1 cellular context compared by ENCODE assay signal in genomic region chr10:101830322-101831168, GRCh38.
TF ChIP-seq lines count a peak whose summit lies in the region.

No MANE protein-coding gene starts in this region.

TF ChIP-seq in K562, 482 proteins besides CTCF, POLR2A, EP300 and RAD21 (continued from another document):
- peak; percentile 48; the same call in 1 of the 2 replicates for TF ChIP-seq CREB3L1 (IDR thresholded peaks at IDR 0.05; ENCODE audit: borderline replicate concordance, low read depth)
- peak; percentile 89 to 92 for TF ChIP-seq NRF1 (conservative IDR thresholded peaks at IDR 0.05 in 1 of 2, IDR thresholded peaks at IDR 0.05 in 1 of 2)
- TF ChIP-seq ATF7 (IDR thresholded peaks at IDR 0.05) = peak; percentile 81
- peak; percentile 69 for TF ChIP-seq LEF1 (IDR thresholded peaks at IDR 0.05)
- TF ChIP-seq TOE1 (IDR thresholded peaks at IDR 0.05; ENCODE audit: borderline replicate concordance) = peak; percentile 90
- TF ChIP-seq TOE1 (CRISPR knock-in tag; IDR thresholded peaks at IDR 0.05; ENCODE audit: borderline replicate concordance, low read depth) = peak; percentile 78; the same call in 1 of the 2 replicates
- peak; percentile 82; the same call in 1 of the 2 replicates for TF ChIP-seq LARP7 (IDR thresholded peaks at IDR 0.05)
- TF ChIP-seq STAG1 (CRISPR knock-in tag; IDR thresholded peaks at IDR 0.05; ENCODE audit: borderline replicate concordance) = no peak
- no peak for TF ChIP-seq SIRT6 (IDR thresholded peaks at IDR 0.05; ENCODE audit: low read depth, low read length)
- peak; percentile 67 for TF ChIP-seq NR2C2 (CRISPR knock-in tag; IDR thresholded peaks at IDR 0.05)
- TF ChIP-seq NR2C2 (tag; IDR thresholded peaks at IDR 0.05) = peak; percentile 22; the same call in 1 of the 2 replicates
- TF ChIP-seq FOXM1 (IDR thresholded peaks at IDR 0.05; ENCODE audit: low read depth) = no peak
- 0 out of 2 replicates have a peak, but pooled peaks have one; percentile 68 for TF ChIP-seq FOXM1 (CRISPR knock-in tag; IDR thresholded peaks at IDR 0.05; ENCODE audit: low read depth)
- peak; percentile 19 to 65; a peak in 3 of 4 replicates for TF ChIP-seq TRIM24 (IDR thresholded peaks at IDR 0.05)
- TF ChIP-seq MAX (CRISPR knock-in tag; IDR thresholded peaks at IDR 0.05) = peak; percentile 96
- TF ChIP-seq ELF4 (CRISPR knock-in tag; IDR thresholded peaks at IDR 0.05) = peak; percentile 35; the same call in 1 of the 2 replicates
- TF ChIP-seq ZEB2 (IDR thresholded peaks at IDR 0.05) = peak; percentile 39; the same call in 1 of the 2 replicates
- TF ChIP-seq IRF9 (tag; IDR thresholded peaks at IDR 0.05) = no peak
- TF ChIP-seq NCOA1 (IDR thresholded peaks at IDR 0.05; ENCODE audit: low read depth) = peak; percentile 55; the same call in 1 of the 2 replicates
- TF ChIP-seq TEAD1 (CRISPR knock-in tag; IDR thresholded peaks at IDR 0.05) = peak in 1 of 2 experiments; percentile 65; a peak in 1 of 4 replicates
- peak; percentile 87; the same call in 1 of the 2 replicates for TF ChIP-seq BHLHE40 (IDR thresholded peaks at IDR 0.05; ENCODE audit: low read length)
- peak; percentile 76 for TF ChIP-seq MAFG (tag; conservative IDR thresholded peaks at IDR 0.05)
- no peak for TF ChIP-seq ZNF224 (CRISPR knock-in tag; IDR thresholded peaks at IDR 0.05)
- 0 out of 2 replicates have a peak, but pooled peaks have one; percentile 31 for TF ChIP-seq MTA2 (IDR thresholded peaks at IDR 0.05; ENCODE audit: low read depth)
- TF ChIP-seq ZNF766 (CRISPR knock-in tag; conservative IDR thresholded peaks at IDR 0.05) = peak; percentile 86
- TF ChIP-seq FOSL1 (tag; conservative IDR thresholded peaks at IDR 0.05) = 0 out of 2 replicates have a peak, but pooled peaks have one; percentile 38
- TF ChIP-seq ETS1 (conservative IDR thresholded peaks at IDR 0.05; ENCODE audit: control insufficient read depth, low read depth, low read length) = peak; percentile 28; the same call in 1 of the 2 replicates
- no peak for TF ChIP-seq STAT5A (IDR thresholded peaks at IDR 0.05; ENCODE audit: borderline replicate concordance, low read length)
- TF ChIP-seq ZBTB9 (CRISPR knock-in tag; IDR thresholded peaks at IDR 0.05) = peak; percentile 70; the same call in 1 of the 2 replicates
- TF ChIP-seq MYC (IDR thresholded peaks at IDR 0.05; ENCODE audit: low read depth, low read length) = no peak; the same call in 1 of the 2 replicates
- peak; percentile 62; the same call in 1 of the 2 replicates for TF ChIP-seq MYC (CRISPR knock-in tag; IDR thresholded peaks at IDR 0.05; ENCODE audit: borderline replicate concordance, low read depth)
- no peak for TF ChIP-seq ZBTB12 (CRISPR knock-in tag; IDR thresholded peaks at IDR 0.05)
- 0 out of 2 replicates have a peak, but pooled peaks have one; percentile 33 for TF ChIP-seq ATF1 (CRISPR knock-in tag; IDR thresholded peaks at IDR 0.05)
- TF ChIP-seq ATF1 (tag; IDR thresholded peaks at IDR 0.05) = peak; percentile 93
- peak; percentile 38; the same call in 1 of the 2 replicates for TF ChIP-seq FOXJ2 (tag; IDR thresholded peaks at IDR 0.05)
- TF ChIP-seq ZNF778 (CRISPR knock-in tag; IDR thresholded peaks at IDR 0.05) = no peak
- TF ChIP-seq SAP30 (IDR thresholded peaks at IDR 0.05; ENCODE audit: borderline replicate concordance, insufficient read depth, low read depth, low read length, poor library complexity, severe bottlenecking) = peak; percentile 83
- TF ChIP-seq KLF1 (tag; IDR thresholded peaks at IDR 0.05) = peak; percentile 90
- 0 out of 2 replicates have a peak, but pooled peaks have one; percentile 17 for TF ChIP-seq ZNF431 (CRISPR knock-in tag; IDR thresholded peaks at IDR 0.05)
- TF ChIP-seq ZBTB2 (IDR thresholded peaks at IDR 0.05) = peak; percentile 87
- 0 out of 2 replicates have a peak, but pooled peaks have one; percentile 14 for TF ChIP-seq PKNOX1 (IDR thresholded peaks at IDR 0.05)
- TF ChIP-seq JUN (IDR thresholded peaks at IDR 0.05; ENCODE audit: borderline replicate concordance, low read depth, low read length) = peak; percentile 22; the same call in 1 of the 2 replicates
- no peak for TF ChIP-seq JUN (CRISPR knock-in tag; IDR thresholded peaks at IDR 0.05; ENCODE audit: borderline replicate concordance)
- peak; percentile 85 for TF ChIP-seq TARDBP (IDR thresholded peaks at IDR 0.05)
- TF ChIP-seq ETV5 (CRISPR knock-in tag; IDR thresholded peaks at IDR 0.05; ENCODE audit: low read depth) = peak; percentile 42; the same call in 1 of the 2 replicates
- TF ChIP-seq NBN (IDR thresholded peaks at IDR 0.05; ENCODE audit: low read depth) = peak; percentile 80; the same call in 1 of the 2 replicates
- peak; percentile 78 for TF ChIP-seq ZNF395 (CRISPR knock-in tag; IDR thresholded peaks at IDR 0.05)
- TF ChIP-seq FOXA1 (IDR thresholded peaks at IDR 0.05; ENCODE audit: borderline replicate concordance) = no peak
- no peak for TF ChIP-seq ELK1 (CRISPR knock-in tag; IDR thresholded peaks at IDR 0.05)
- peak; percentile 92 for TF ChIP-seq TGIF2 (CRISPR knock-in tag; IDR thresholded peaks at IDR 0.05)
- TF ChIP-seq ZBTB43 (CRISPR knock-in tag; IDR thresholded peaks at IDR 0.05) = peak; percentile 100
- no peak for TF ChIP-seq NR0B1 (IDR thresholded peaks at IDR 0.05; ENCODE audit: partially characterized antibody)
- peak; percentile 38; the same call in 1 of the 2 replicates for TF ChIP-seq ZBTB17 (CRISPR knock-in tag; IDR thresholded peaks at IDR 0.05)
- peak; percentile 76; the same call in 1 of the 2 replicates for TF ChIP-seq CBFB (CRISPR knock-in tag; IDR thresholded peaks at IDR 0.05)
